ENCODE assay signal across 1 cellular context in genomic region chr1:179296831-179297377, GRCh38.
TF ChIP-seq lines count a peak whose summit lies in the region.

No MANE protein-coding gene starts in this region.

TF ChIP-seq in GM12878, 131 proteins besides CTCF, POLR2A, EP300 and RAD21 (continued from another document):
- TF ChIP-seq ZBTB11 (CRISPR knock-in tag; IDR thresholded peaks at IDR 0.05) = no peak
- 0 out of 2 replicates have a peak, but pooled peaks have one; percentile 58 for TF ChIP-seq SMARCA5 (IDR thresholded peaks at IDR 0.05)
- TF ChIP-seq STAT1 (conservative IDR thresholded peaks at IDR 0.05) = no peak
- no peak for TF ChIP-seq CBX3 (IDR thresholded peaks at IDR 0.05; ENCODE audit: borderline replicate concordance, low read depth)
- no peak for TF ChIP-seq MAX (IDR thresholded peaks at IDR 0.05; ENCODE audit: low read depth, low read length)
- no peak for TF ChIP-seq ASH2L (IDR thresholded peaks at IDR 0.05; ENCODE audit: borderline replicate concordance, low read depth)
- TF ChIP-seq SPI1 (IDR thresholded peaks at IDR 0.05; ENCODE audit: borderline replicate concordance, insufficient read depth, low read depth, low read length) = peak; percentile 77
- TF ChIP-seq GABPA (IDR thresholded peaks at IDR 0.05; ENCODE audit: low read depth) = no peak
- TF ChIP-seq ZNF384 (IDR thresholded peaks at IDR 0.05; ENCODE audit: borderline replicate concordance, low read depth, low read length) = no peak
